In genomic region chr1:235095938-235096562, GRCh38 we compare ENCODE assay signal across 21 cellular contexts.
"Had no signal": no experiment of that assay in that cellular context is flagged by ENCODE, and none has a peak within 500 bp of the region (broad histone marks: within the 10 kb centered on the region; RNA-seq: fewer than 3 reads in every experiment).

No MANE protein-coding gene starts in this region.

- H3K27ac ChIP-seq: colonic mucosa, esophagus muscularis mucosa, neutrophil, pancreas, sigmoid colon, stomach had no signal

- H3K4me1 ChIP-seq: colonic mucosa had no signal

- H3K4me3 ChIP-seq: colonic mucosa, esophagus muscularis mucosa, lung, mucosa of descending colon, pancreas, sigmoid colon, stomach, thyroid gland had no signal

- H3K9me3 ChIP-seq: colonic mucosa, esophagus muscularis mucosa, mucosa of descending colon, neutrophil, pancreas, sigmoid colon, stomach, thyroid gland had no signal

- H3K36me3 ChIP-seq: colonic mucosa, esophagus muscularis mucosa, neutrophil, pancreas, sigmoid colon, stomach, thyroid gland had no signal

- FAIRE-seq: endothelial cell of umbilical vein, kidney, pancreas had no signal

- H3K27me3 ChIP-seq: colonic mucosa, esophagus muscularis mucosa, neutrophil, pancreas, sigmoid colon, stomach, thyroid gland had no signal

- DNase-seq: colonic mucosa; effector CD8-positive, alpha-beta T cell; foreskin melanocyte; kidney; naive B cell; pancreas; sigmoid colon; stimulated activated CD4-positive, alpha-beta T cell treated with anti-CD3 and anti-CD28 coated beads, Interleukin-2, amount 100 ng/mL, for 24 hours; stimulated activated CD4-positive, alpha-beta T cell treated with anti-CD3 and anti-CD28 coated beads, Interleukin-4, amount 100 ng/mL, for 24 hours; stimulated activated naive CD4-positive, alpha-beta T cell treated with Interleukin-2 at 50 U/mL for 16 hours; stomach; thyroid gland; trophoblast cell had no signal

- ATAC-seq: left lobe of liver; mucosa of descending colon; natural killer cell treated with Interleukin-12 subunit alpha and Interleukin-12 subunit beta and Interleukin-15 and Interleukin-18, amount 100 ng/mL, for 72 hours; pancreas; stimulated activated effector memory CD8-positive, alpha-beta T cell treated with anti-CD3 and anti-CD28 coated beads, Interleukin-12 subunit alpha, Interleukin-12 subunit beta, amount 100 ng/mL, for 72 hours had no signal
